In genomic region chr7:11529382-11529781, GRCh38 we compare ENCODE assay signal across 23 cellular contexts.
"Had no signal": no experiment of that assay in that cellular context is flagged by ENCODE, and none has a peak within 500 bp of the region (broad histone marks: within the 10 kb centered on the region; RNA-seq: fewer than 3 reads in every experiment).

No MANE protein-coding gene starts in this region.

- H3K4me3 ChIP-seq: K562, MG63, PC-9, Peyer's patch, SJCRH30, SK-N-MC had no signal

- H3K27me3 ChIP-seq: MG63, Peyer's patch, SJCRH30 had no signal

- H2AFZ ChIP-seq: PC-9 had no signal

- FAIRE-seq: HTR-8/SVneo, K562 had no signal

- H3K9me3 ChIP-seq: MG63, Peyer's patch, SJCRH30 had no signal

- ATAC-seq: K562, Right ventricle myocardium inferior had no signal

- DNase-seq: MG63, NCI-H1092 treated with DMSO at 0.1 percent for 48 hours, NCI-H1436, NCI-H187, NCI-H2029, NCI-H2081 treated with DMSO at 0.1 percent for 48 hours, NCI-H2171, NCI-H226, NCI-H446, NCI-H510A, NCI-H524 treated with DMSO at 0.1 percent for 48 hours, NCI-H69, NCI-H774, PC-9, Peyer's patch, SHP77 treated with DMSO at 0.1 percent for 48 hours, SJCRH30 had no signal

- H3K4me1 ChIP-seq: Peyer's patch, SJCRH30 had no signal

- H3K36me3 Mint-ChIP-seq: IgD-negative memory B cell had no signal

- H3K4me2 ChIP-seq: PC-9 had no signal

- H3K4me1 Mint-ChIP-seq: IgD-negative memory B cell had no signal

- H3K4me3 Mint-ChIP-seq: IgD-negative memory B cell had no signal

- H3K27me3 Mint-ChIP-seq: IgD-negative memory B cell had no signal

- H3K36me3 ChIP-seq: MG63, Peyer's patch, SJCRH30 had no signal

- H3K27ac ChIP-seq: HL-60, PC-9, Peyer's patch, SJCRH30, SK-N-MC had no signal

- H3K27ac Mint-ChIP-seq: IgD-negative memory B cell had no signal
